In genomic region chr13:40345654-40346372, GRCh38 we compare ENCODE assay signal across 18 cellular contexts.
DNase-seq lines count a peak whose midpoint lies in the region; ATAC-seq, FAIRE-seq and TF ChIP-seq lines count a peak whose summit lies in the region.
"Had no signal": no experiment of that assay in that cellular context is flagged by ENCODE, and none has a peak within 500 bp of the region (broad histone marks: within the 10 kb centered on the region; RNA-seq: fewer than 3 reads in every experiment).

No MANE protein-coding gene starts in this region.

- DNase-seq in H9 (peak; percentile 46), endothelial cell of umbilical vein (ENCODE audit: low read depth, low spot score) (peak; percentile 78), right lobe of liver (peak; percentile 81 to 91 (median 91)), pulmonary artery endothelial cell (ENCODE audit: low read depth, low spot score) (peak; percentile 55), NCI-H2107 treated with DMSO at 0.1 percent for 48 hours (lab: John Stamatoyannopoulos, UW; ENCODE audit: unreplicated experiment) (no peak)
- no peak for DNase-seq in effector memory CD8-positive, alpha-beta T cell
- DNase-seq in stimulated activated CD4-positive, alpha-beta T cell treated with anti-CD3 and anti-CD28 coated beads, Interleukin-4, amount 100 ng/mL, for 1 hour, result no peak
- DNase-seq: activated CD4-positive, CD25-positive, alpha-beta regulatory T cell treated with anti-CD3 and anti-CD28 coated beads, Interleukin-2, amount 50 U/mL, for 72 hours; activated gamma-delta T cell treated with Interleukin-2 at 50 U/mL for 16 hours; AML-193; mesenchymal stem cell; NCI-H2227 treated with DMSO at 0.1 percent for 48 hours; SIG-M5 had no signal

- H2AFZ ChIP-seq in H9 (ENCODE audit: low read length), result no peak overlapping the region
- H2AFZ ChIP-seq in endothelial cell of umbilical vein (ENCODE audit: low read depth, low read length), result peak overlapping the region; percentile 78

- no peak overlapping the region for H4K5ac ChIP-seq in H9 (ENCODE audit: insufficient read length, low read depth, low read length)

- intact Hi-C loops in endothelial cell of umbilical vein (cut with micrococcal nuclease), result no loop called here
- intact Hi-C loops in right lobe of liver (cut with DNase I), result loop anchor here in 1 of 2 donors (10.0 kb wide), 1 partner anchor 129 kb away; no protein-coding TSS in a partner anchor

- TF ChIP-seq CTCF in H9 (conservative IDR thresholded peaks at IDR 0.05), result no peak
- TF ChIP-seq CTCF in endothelial cell of umbilical vein (IDR thresholded peaks at IDR 0.05; ENCODE audit: extremely low read depth in 1 of 2, insufficient read depth in 1 of 2, low read depth in 1 of 2, low read length in 2 of 2), result no peak
- no peak for TF ChIP-seq CTCF in right lobe of liver (IDR thresholded peaks at IDR 0.05)

- H3K4me1 ChIP-seq in H9 (ENCODE audit: insufficient read depth, low read length), result peaks cover 18% of the 10 kb centered on the region
- H3K4me1 ChIP-seq in endothelial cell of umbilical vein (ENCODE audit: control insufficient read depth, extremely low read depth, insufficient read depth, low read length), result peaks cover 14% of the 10 kb centered on the region
- H3K4me1 ChIP-seq in right lobe of liver, result peaks cover 0 to 53% (median 18%) of the 10 kb centered on the region in 4 donors
- H3K4me1 ChIP-seq: ascending aorta had no signal

- H3K9me3 ChIP-seq in H9 (ENCODE audit: control insufficient read depth, low read depth, low read length), result no peaks in the 10 kb centered on the region
- no peaks in the 10 kb centered on the region for H3K9me3 ChIP-seq in endothelial cell of umbilical vein (replicated peaks; ENCODE audit: control insufficient read depth, insufficient read depth, low read length)
- no peaks in the 10 kb centered on the region for H3K9me3 ChIP-seq in right lobe of liver
- H3K9me3 ChIP-seq: ascending aorta had no signal

- H3K23ac ChIP-seq in H9 (ENCODE audit: insufficient read length, low read depth, low read length), result no peak overlapping the region

- no peak overlapping the region for H2BK15ac ChIP-seq in H9 (ENCODE audit: low read depth, low read length)

- no peak overlapping the region for H3K27ac ChIP-seq in H9 (ENCODE audit: insufficient read length, low read depth, low read length)
- H3K27ac ChIP-seq in endothelial cell of umbilical vein (ENCODE audit: insufficient read depth, low read depth, low read length), result no peak overlapping the region
- peak overlapping the region; percentile 45 to 100 (median 96) for H3K27ac ChIP-seq in right lobe of liver
- H3K27ac ChIP-seq: ascending aorta, KMS-11 had no signal

- no peaks in the 10 kb centered on the region for H4K20me1 ChIP-seq in H9 (ENCODE audit: control insufficient read depth, insufficient read depth, insufficient read length)
- no peaks in the 10 kb centered on the region for H4K20me1 ChIP-seq in endothelial cell of umbilical vein (replicated peaks; ENCODE audit: control insufficient read depth, extremely low read depth, insufficient read depth, low read length)

- H4K8ac ChIP-seq in H9 (replicated peaks; ENCODE audit: insufficient read length, low read depth, low read length), result no peak overlapping the region

- H3K36me3 Mint-ChIP-seq in H9 (ENCODE audit: insufficient read depth in 1 of 3, low read depth in 3 of 3), result peaks cover 0 to 10% (median 2%) of the 10 kb centered on the region in 3 experiments; a peak in 5 of 7 replicates
- no peaks in the 10 kb centered on the region for H3K36me3 Mint-ChIP-seq in effector memory CD8-positive, alpha-beta T cell (ENCODE audit: insufficient read depth)

- H3K4me3 Mint-ChIP-seq in H9, result no peak overlapping the region
- H3K4me3 Mint-ChIP-seq in effector memory CD8-positive, alpha-beta T cell, result no peak overlapping the region
- H3K4me3 Mint-ChIP-seq: dendritic cell treated with granulocyte-macrophage colony-stimulating factor and Interleukin-4, amounts not matched to agents 40 ng/mL and 50 ng/mL, for 4 days; T-helper 2 cell treated with Interferon-gamma antibody and Interleukin-4, amounts not matched to agents 5 μg/mL and 100 μg/mL, for 36 hours had no signal

- no peak overlapping the region for H3K18ac ChIP-seq in H9 (ENCODE audit: insufficient read length, low read depth, low read length)

- H3K79me1 ChIP-seq in H9 (ENCODE audit: insufficient read depth, low read depth, low read length, poor library complexity, severe bottlenecking), result no peaks in the 10 kb centered on the region

- H3K27ac Mint-ChIP-seq in H9, result no peak overlapping the region; a peak in 1 of 7 replicates
- H3K27ac Mint-ChIP-seq in effector memory CD8-positive, alpha-beta T cell, result no peak overlapping the region
- H3K27ac Mint-ChIP-seq: dendritic cell treated with granulocyte-macrophage colony-stimulating factor and Interleukin-4, amounts not matched to agents 40 ng/mL and 50 ng/mL, for 4 days; T-helper 2 cell treated with Interferon-gamma antibody and Interleukin-4, amounts not matched to agents 5 μg/mL and 100 μg/mL, for 36 hours had no signal

- no peak overlapping the region for H2BK120ac ChIP-seq in H9 (ENCODE audit: low read depth, low read length, poor library complexity, severe bottlenecking)

- no peak overlapping the region for H4K91ac ChIP-seq in H9 (ENCODE audit: insufficient read length, low read depth, low read length)

- peaks cover 83% of the 10 kb centered on the region for H3K27me3 Mint-ChIP-seq in H9 (ENCODE audit: low read depth)
- H3K27me3 Mint-ChIP-seq in effector memory CD8-positive, alpha-beta T cell, result peaks cover 0 to 12% of the 10 kb centered on the region in 2 donors

- BruUV-seq in endothelial cell of umbilical vein (replicated peaks; lab: Mats Ljungman, UMichigan), result no TSS peak

- H3K4me3 ChIP-seq in endothelial cell of umbilical vein (replicated peaks in 1 of 3; ENCODE audit: insufficient read depth in 1 of 3, low read depth in 1 of 3, low read length in 3 of 3), result no peak overlapping the region
- H3K4me3 ChIP-seq in right lobe of liver, result peak overlapping the region in 2 of 3 donors; percentile 12 to 17
- H3K4me3 ChIP-seq: ascending aorta had no signal

- H3T11ph ChIP-seq in H9 (ENCODE audit: low read length), result no peak overlapping the region

- POLR2A ChIA-PET in endothelial cell of umbilical vein (lab: Charles Lee), result interaction anchor here (0.7 kb wide), 1 partner anchor 63 kb away, joined by 3 read pairs; no protein-coding TSS in a partner anchor

- H3K4me2 ChIP-seq in H9 (ENCODE audit: insufficient read depth, insufficient read length, low read length), result no peak overlapping the region
- H3K4me2 ChIP-seq in endothelial cell of umbilical vein (ENCODE audit: insufficient read depth, low read length), result no peak overlapping the region
- H3K4me2 ChIP-seq: KMS-11 had no signal

- peaks cover 53 to 56% of the 10 kb centered on the region in 2 experiments for H3K4me1 Mint-ChIP-seq in H9
- no peaks in the 10 kb centered on the region for H3K4me1 Mint-ChIP-seq in effector memory CD8-positive, alpha-beta T cell (ENCODE audit: low read depth in 2 of 2)

- peaks cover 4 to 7% of the 10 kb centered on the region in 2 experiments; a peak in 4 of 5 replicates for H3K9me3 Mint-ChIP-seq in H9
- no peaks in the 10 kb centered on the region for H3K9me3 Mint-ChIP-seq in effector memory CD8-positive, alpha-beta T cell
- H3K9me3 Mint-ChIP-seq: dendritic cell treated with granulocyte-macrophage colony-stimulating factor and Interleukin-4, amounts not matched to agents 40 ng/mL and 50 ng/mL, for 4 days; T-helper 2 cell treated with Interferon-gamma antibody and Interleukin-4, amounts not matched to agents 5 μg/mL and 100 μg/mL, for 36 hours had no signal

- no peaks in the 10 kb centered on the region for H3K23me2 ChIP-seq in H9 (ENCODE audit: insufficient read length, low read depth, low read length, poor library complexity, severe bottlenecking)

- H3K36me3 ChIP-seq in endothelial cell of umbilical vein (ENCODE audit: control insufficient read depth in 2 of 2, extremely low read depth in 1 of 2, insufficient read depth in 2 of 2, low read length in 2 of 2) (no peaks in the 10 kb centered on the region), right lobe of liver (peaks cover 0 to 4% (median 0%) of the 10 kb centered on the region in 4 donors)
- H3K36me3 ChIP-seq: ascending aorta had no signal

- no peaks in the 10 kb centered on the region for H3K79me2 ChIP-seq in H9 (ENCODE audit: insufficient read depth, low read length)
- H3K79me2 ChIP-seq in endothelial cell of umbilical vein (ENCODE audit: control insufficient read depth, insufficient read depth, low read length), result no peaks in the 10 kb centered on the region

- CTCF ChIA-PET in endothelial cell of umbilical vein (lab: Charles Lee), result interaction anchor here (0.6 to 1.6 kb wide), 6 partner anchors 31 to 618 kb away, joined by 3 read pairs; no protein-coding TSS in a partner anchor

- no peaks in the 10 kb centered on the region; the same call in 1 of the 2 replicates for H3K27me3 ChIP-seq in H9 (ENCODE audit: insufficient read depth, low read length)
- H3K27me3 ChIP-seq in endothelial cell of umbilical vein (ENCODE audit: control insufficient read depth in 2 of 2, insufficient read depth in 2 of 2, low read length in 2 of 2), result no peaks in the 10 kb centered on the region
- no peaks in the 10 kb centered on the region for H3K27me3 ChIP-seq in right lobe of liver
- H3K27me3 ChIP-seq: ascending aorta had no signal

- H3K56ac ChIP-seq in H9 (ENCODE audit: insufficient read length, low read depth, low read length), result no peak overlapping the region

- dilution Hi-C loops in endothelial cell of umbilical vein (cut with MboI; ENCODE audit: extremely low pct_ligation_motif_present, low sequenced_read_pairs), result no loop called here

- ATAC-seq in right lobe of liver (peak; percentile 54 to 72 (median 70)), HG03135 (IDR thresholded peaks at IDR 0.05; ENCODE audit: unreplicated experiment) (no peak)
- no peak for ATAC-seq in effector memory CD8-positive, alpha-beta T cell (replicated peaks)

- no peak overlapping the region for H2BK20ac ChIP-seq in H9 (ENCODE audit: low read depth, low read length, poor library complexity, severe bottlenecking)

- H2AK5ac ChIP-seq in H9 (ENCODE audit: insufficient read length, low read length), result no peak overlapping the region

- TF ChIP-seq POLR2A in endothelial cell of umbilical vein (IDR thresholded peaks at IDR 0.05; ENCODE audit: low read depth, low read length), result no peak
- TF ChIP-seq POLR2A in right lobe of liver (IDR thresholded peaks at IDR 0.05), result no peak

- no peak overlapping the region for H3K9ac ChIP-seq in H9 (ENCODE audit: extremely low read depth, insufficient read length, low read length)
- H3K9ac ChIP-seq in endothelial cell of umbilical vein (replicated peaks; ENCODE audit: extremely low read depth, insufficient read depth, low read length), result peak overlapping the region; percentile 11
- H3K9ac ChIP-seq: KMS-11 had no signal

- H2BK12ac ChIP-seq in H9 (ENCODE audit: insufficient read length, low read depth, low read length), result no peak overlapping the region

- no CpG with 5 or more reads among the region's 12 CpGs for WGBS in H9 (ENCODE audit: extremely low coverage, insufficient read length, low lambda C conversion rate)
- 43% methylated on average over 11 of the region's 12 CpGs for WGBS in right lobe of liver (ENCODE audit: insufficient coverage, low coverage, low lambda C conversion rate, missing lambda C conversion rate)

- peak; percentile 97 for FAIRE-seq in endothelial cell of umbilical vein (lab: Jason Lieb, UNC)

- no peak overlapping the region for H2BK5ac ChIP-seq in H9 (ENCODE audit: insufficient read length, low read length)

- H3K14ac ChIP-seq in H9 (ENCODE audit: insufficient read depth, low read length), result no peak overlapping the region

- H3K9me1 ChIP-seq in endothelial cell of umbilical vein (replicated peaks; ENCODE audit: control insufficient read depth, extremely low read depth, insufficient read depth, low read length), result no peaks in the 10 kb centered on the region

- H3K4ac ChIP-seq in H9 (ENCODE audit: low read depth, low read length), result no peak overlapping the region

Comparison
In these comparisons a context has a peak if more than half of its experiments do, and no peak if none do; other contexts are left out.
1. DNase-seq: peak in H9 (single experiment), endothelial cell of umbilical vein (single experiment), right lobe of liver (3 of 3) and pulmonary artery endothelial cell (single experiment); none in NCI-H2107 treated with DMSO at 0.1 percent for 48 hours (single experiment), effector memory CD8-positive, alpha-beta T cell (0 of 3) and stimulated activated CD4-positive, alpha-beta T cell treated with anti-CD3 and anti-CD28 coated beads, Interleukin-4, amount 100 ng/mL, for 1 hour (single experiment).
2. H3K27ac ChIP-seq: peak in right lobe of liver (3 of 3); none in H9 (single experiment) and endothelial cell of umbilical vein (single experiment).
3. H3K4me3 ChIP-seq: peak in right lobe of liver (2 of 3); none in endothelial cell of umbilical vein (0 of 3).
4. ATAC-seq: peak in right lobe of liver (4 of 4); none in HG03135 (single experiment) and effector memory CD8-positive, alpha-beta T cell (single experiment).